4 cellular contexts compared by ENCODE assay signal in the genomic region with DNA sequence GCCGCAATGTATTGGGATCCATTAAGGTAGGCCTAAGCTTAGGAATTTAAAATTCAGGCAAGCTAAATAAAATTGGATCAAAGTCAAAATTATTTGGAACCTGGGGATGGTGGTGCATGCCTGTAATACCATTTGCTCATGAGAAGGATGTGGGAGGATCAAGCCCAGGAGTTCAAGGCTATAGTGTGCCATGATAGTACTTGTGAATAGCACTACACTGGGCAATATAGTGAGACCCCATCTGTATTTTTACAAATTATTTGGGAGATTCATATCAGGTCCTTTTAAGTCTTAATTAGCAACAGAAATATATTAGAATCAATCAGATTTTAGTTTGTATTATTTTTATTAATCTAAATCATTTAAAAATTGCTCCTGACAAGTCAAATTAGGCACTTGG.
TF ChIP-seq lines count a peak whose summit lies in the region.

No MANE protein-coding gene starts in this region.

TF ChIP-seq in HepG2, 621 proteins besides CTCF, POLR2A, EP300 and RAD21:
- TF ChIP-seq ZNF24 (IDR thresholded peaks at IDR 0.05) (no peak), ZNF121 (CRISPR knock-in tag; IDR thresholded peaks at IDR 0.05) (peak; percentile 23; the same call in 1 of the 2 replicates), SRSF9 (IDR thresholded peaks at IDR 0.05; ENCODE audit: borderline replicate concordance, insufficient read depth, low read depth, low read length, poor library complexity, severe bottlenecking) (no peak)
- TF ChIP-seq, protein P1, sequence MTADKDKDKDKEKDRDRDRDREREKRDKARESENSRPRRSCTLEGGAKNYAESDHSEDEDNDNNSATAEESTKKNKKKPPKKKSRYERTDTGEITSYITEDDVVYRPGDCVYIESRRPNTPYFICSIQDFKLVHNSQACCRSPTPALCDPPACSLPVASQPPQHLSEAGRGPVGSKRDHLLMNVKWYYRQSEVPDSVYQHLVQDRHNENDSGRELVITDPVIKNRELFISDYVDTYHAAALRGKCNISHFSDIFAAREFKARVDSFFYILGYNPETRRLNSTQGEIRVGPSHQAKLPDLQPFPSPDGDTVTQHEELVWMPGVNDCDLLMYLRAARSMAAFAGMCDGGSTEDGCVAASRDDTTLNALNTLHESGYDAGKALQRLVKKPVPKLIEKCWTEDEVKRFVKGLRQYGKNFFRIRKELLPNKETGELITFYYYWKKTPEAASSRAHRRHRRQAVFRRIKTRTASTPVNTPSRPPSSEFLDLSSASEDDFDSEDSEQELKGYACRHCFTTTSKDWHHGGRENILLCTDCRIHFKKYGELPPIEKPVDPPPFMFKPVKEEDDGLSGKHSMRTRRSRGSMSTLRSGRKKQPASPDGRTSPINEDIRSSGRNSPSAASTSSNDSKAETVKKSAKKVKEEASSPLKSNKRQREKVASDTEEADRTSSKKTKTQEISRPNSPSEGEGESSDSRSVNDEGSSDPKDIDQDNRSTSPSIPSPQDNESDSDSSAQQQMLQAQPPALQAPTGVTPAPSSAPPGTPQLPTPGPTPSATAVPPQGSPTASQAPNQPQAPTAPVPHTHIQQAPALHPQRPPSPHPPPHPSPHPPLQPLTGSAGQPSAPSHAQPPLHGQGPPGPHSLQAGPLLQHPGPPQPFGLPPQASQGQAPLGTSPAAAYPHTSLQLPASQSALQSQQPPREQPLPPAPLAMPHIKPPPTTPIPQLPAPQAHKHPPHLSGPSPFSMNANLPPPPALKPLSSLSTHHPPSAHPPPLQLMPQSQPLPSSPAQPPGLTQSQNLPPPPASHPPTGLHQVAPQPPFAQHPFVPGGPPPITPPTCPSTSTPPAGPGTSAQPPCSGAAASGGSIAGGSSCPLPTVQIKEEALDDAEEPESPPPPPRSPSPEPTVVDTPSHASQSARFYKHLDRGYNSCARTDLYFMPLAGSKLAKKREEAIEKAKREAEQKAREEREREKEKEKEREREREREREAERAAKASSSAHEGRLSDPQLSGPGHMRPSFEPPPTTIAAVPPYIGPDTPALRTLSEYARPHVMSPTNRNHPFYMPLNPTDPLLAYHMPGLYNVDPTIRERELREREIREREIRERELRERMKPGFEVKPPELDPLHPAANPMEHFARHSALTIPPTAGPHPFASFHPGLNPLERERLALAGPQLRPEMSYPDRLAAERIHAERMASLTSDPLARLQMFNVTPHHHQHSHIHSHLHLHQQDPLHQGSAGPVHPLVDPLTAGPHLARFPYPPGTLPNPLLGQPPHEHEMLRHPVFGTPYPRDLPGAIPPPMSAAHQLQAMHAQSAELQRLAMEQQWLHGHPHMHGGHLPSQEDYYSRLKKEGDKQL (CRISPR knock-in tag; IDR thresholded peaks at IDR 0.05; ENCODE audit: low read depth): no peak

TF ChIP-seq in GM23338, 12 proteins besides CTCF, POLR2A, EP300 and RAD21 (continues in another document):
- TF ChIP-seq STAT1 (IDR thresholded peaks at IDR 0.05; ENCODE audit: unreplicated experiment): no peak

TF ChIP-seq in WTC11, 78 proteins besides CTCF, POLR2A, EP300 and RAD21:
- peak; percentile 65; the same call in 1 of the 2 replicates for TF ChIP-seq ZNF121 (CRISPR knock-in tag; IDR thresholded peaks at IDR 0.05)
- TF ChIP-seq MLX (CRISPR knock-in tag; IDR thresholded peaks at IDR 0.05): no peak

TF ChIP-seq in K562, 482 proteins besides CTCF, POLR2A, EP300 and RAD21:
- TF ChIP-seq ZNF121 (CRISPR knock-in tag; conservative IDR thresholded peaks at IDR 0.05): peak; percentile 55
- TF ChIP-seq NFATC3 (IDR thresholded peaks at IDR 0.05): no peak
- peak; percentile 66 for TF ChIP-seq RBM25 (IDR thresholded peaks at IDR 0.05; ENCODE audit: low read depth, low read length, severe bottlenecking)
- no peak for TF ChIP-seq PTRF (tag; IDR thresholded peaks at IDR 0.05)
- no peak for TF ChIP-seq RBM34 (IDR thresholded peaks at IDR 0.05; ENCODE audit: borderline replicate concordance, insufficient read depth, low read length)
- TF ChIP-seq ETV5 (CRISPR knock-in tag; IDR thresholded peaks at IDR 0.05; ENCODE audit: low read depth): no peak
- no peak for TF ChIP-seq ASH1L (IDR thresholded peaks at IDR 0.05; ENCODE audit: borderline replicate concordance, low read depth, partially characterized antibody)
- TF ChIP-seq, protein P2, sequence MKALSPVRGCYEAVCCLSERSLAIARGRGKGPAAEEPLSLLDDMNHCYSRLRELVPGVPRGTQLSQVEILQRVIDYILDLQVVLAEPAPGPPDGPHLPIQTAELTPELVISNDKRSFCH (CRISPR knock-in tag; IDR thresholded peaks at IDR 0.05): no peak
- TF ChIP-seq, protein P2 (tag; IDR thresholded peaks at IDR 0.05): no peak
